28 cellular contexts compared by ENCODE assay signal in genomic region chr16:64225036-64225435, GRCh38.
"Had no signal": no experiment of that assay in that cellular context is flagged by ENCODE, and none has a peak within 500 bp of the region (broad histone marks: within the 10 kb centered on the region; RNA-seq: fewer than 3 reads in every experiment).

No MANE protein-coding gene starts in this region.

- H3K4me3 Mint-ChIP-seq: naive thymus-derived CD4-positive, alpha-beta T cell; nephron; stimulated activated effector memory CD8-positive, alpha-beta T cell treated with anti-CD3 and anti-CD28 coated beads, Interleukin-12 subunit alpha, Interleukin-12 subunit beta, amount 100 ng/mL, for 72 hours had no signal

- DNase-seq: dermis blood vessel endothelial cell; effector memory CD4-positive, alpha-beta T cell; erythroblast; esophagus squamous epithelium; foreskin melanocyte; glutamatergic neuron; heart right ventricle; hippocampal formation; left cardiac atrium; left lung; mesenchymal stem cell; midbrain; naive thymus-derived CD4-positive, alpha-beta T cell; occipital lobe; ovary; posterior cingulate gyrus; psoas muscle; right cardiac atrium; sigmoid colon; stimulated activated CD4-positive, alpha-beta T cell treated with anti-CD3 and anti-CD28 coated beads, Interleukin-2, amount 100 ng/mL, for 24 hours; stimulated activated CD4-positive, alpha-beta T cell treated with anti-CD3 and anti-CD28 coated beads, Interleukin-4, amount 100 ng/mL, for 24 hours; stimulated activated naive CD4-positive, alpha-beta T cell treated with Interleukin-2 at 50 U/mL for 16 hours; stomach; thyroid gland; trophoblast cell had no signal

- H3K27ac ChIP-seq: coronary artery, esophagus squamous epithelium, heart right ventricle, left lung, ovary, psoas muscle, sigmoid colon, stomach, thyroid gland had no signal

- H3K36me3 ChIP-seq: esophagus squamous epithelium, heart right ventricle, left lung, ovary, sigmoid colon, stomach, thyroid gland had no signal

- H3K4me1 ChIP-seq: esophagus squamous epithelium, heart right ventricle, left lung, psoas muscle, sigmoid colon, stomach, thyroid gland had no signal

- H3K27me3 Mint-ChIP-seq: naive thymus-derived CD4-positive, alpha-beta T cell had no signal

- H3K36me3 Mint-ChIP-seq: stimulated activated effector memory CD8-positive, alpha-beta T cell treated with anti-CD3 and anti-CD28 coated beads, Interleukin-12 subunit alpha, Interleukin-12 subunit beta, amount 100 ng/mL, for 72 hours had no signal

- H3K4me1 Mint-ChIP-seq: naive thymus-derived CD4-positive, alpha-beta T cell; stimulated activated effector memory CD8-positive, alpha-beta T cell treated with anti-CD3 and anti-CD28 coated beads, Interleukin-12 subunit alpha, Interleukin-12 subunit beta, amount 100 ng/mL, for 72 hours had no signal

- H3K27me3 ChIP-seq: esophagus squamous epithelium, heart right ventricle, left lung, ovary, sigmoid colon, stomach, thyroid gland had no signal

- H3K27ac Mint-ChIP-seq: naive thymus-derived CD4-positive, alpha-beta T cell; nephron; stimulated activated effector memory CD8-positive, alpha-beta T cell treated with anti-CD3 and anti-CD28 coated beads, Interleukin-12 subunit alpha, Interleukin-12 subunit beta, amount 100 ng/mL, for 72 hours had no signal

- ATAC-seq: heart right ventricle; left cardiac atrium; left lung; naive thymus-derived CD4-positive, alpha-beta T cell; psoas muscle; right cardiac atrium; stimulated activated effector memory CD8-positive, alpha-beta T cell treated with anti-CD3 and anti-CD28 coated beads, Interleukin-12 subunit alpha, Interleukin-12 subunit beta, amount 100 ng/mL, for 72 hours had no signal

- H3K4me3 ChIP-seq: coronary artery, esophagus squamous epithelium, heart right ventricle, left lung, ovary, psoas muscle, sigmoid colon, stomach, thyroid gland had no signal

- H3K9me3 ChIP-seq: esophagus squamous epithelium, ovary, psoas muscle, sigmoid colon, thyroid gland had no signal
